Comparison of ENCODE assay signal across 8 cellular contexts in the genomic region with DNA sequence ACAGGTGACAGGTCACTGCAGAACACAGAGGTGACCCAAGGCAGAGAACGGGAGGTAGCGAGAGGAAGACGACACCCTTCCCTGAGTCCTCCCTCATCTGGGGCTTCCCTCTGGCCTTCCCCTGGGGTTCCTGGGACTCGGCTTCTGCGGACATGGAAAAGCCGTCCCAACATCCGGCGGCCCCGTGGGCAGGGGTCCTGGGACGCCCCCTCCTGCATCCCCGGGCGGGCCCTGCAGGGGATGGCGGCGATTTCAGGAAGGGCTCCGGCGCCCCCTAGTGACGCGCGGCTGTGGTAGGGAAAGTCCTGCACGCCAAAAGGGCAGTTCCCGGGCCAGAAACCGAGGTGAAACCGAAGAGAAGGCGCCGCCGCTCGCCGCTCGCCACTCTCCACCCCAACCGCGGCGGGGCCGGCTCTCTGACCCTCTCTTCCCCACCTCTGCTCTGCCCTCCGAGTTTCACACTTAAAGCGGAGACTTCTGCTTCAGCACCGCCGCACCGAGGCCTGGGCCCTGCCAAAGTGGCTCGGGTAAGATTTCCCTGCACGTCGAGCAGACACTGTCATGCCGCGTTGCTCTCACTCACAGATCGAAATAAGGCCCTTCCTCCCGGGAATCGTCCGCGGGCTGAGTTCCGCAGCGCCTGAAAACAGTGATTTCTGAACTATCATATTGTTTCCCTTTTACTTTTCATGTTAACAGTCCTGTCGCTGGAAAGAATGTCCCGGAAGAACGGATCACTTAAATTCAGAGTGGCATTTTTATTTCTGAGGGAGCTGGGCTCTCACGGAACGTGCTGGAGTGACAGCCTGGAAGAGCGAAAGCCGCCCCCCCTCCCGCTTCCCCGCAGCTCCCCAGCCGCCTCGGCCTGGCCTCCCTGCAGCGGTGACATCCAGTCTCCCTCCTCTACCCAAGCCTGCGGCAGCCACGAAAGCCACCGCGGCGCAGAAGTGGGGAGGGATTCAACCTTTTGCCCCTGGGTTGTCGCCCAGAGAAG.
A peak's percentile ranks its signal among the peaks of the same experiment; 100 is the strongest.
DNase-seq lines count a peak whose midpoint lies in the region; ATAC-seq and TF ChIP-seq lines count a peak whose summit lies in the region.

No MANE protein-coding gene starts in this region.

- ATAC-seq in GM21723 (IDR thresholded peaks at IDR 0.05; ENCODE audit: unreplicated experiment) (peak; percentile 67), IMR-90 (ENCODE audit: low read depth) (peak; percentile 97)

- H3K9me1 ChIP-seq in IMR-90 (ENCODE audit: insufficient read depth, low read length) = peaks cover 11% of the 10 kb centered on the region

- peak overlapping the region; percentile 57 for H2BK20ac ChIP-seq in IMR-90 (ENCODE audit: low read depth, low read length)

- DNase-seq in ELR (ENCODE audit: low read depth) (peak; percentile 71), IMR-90 (peak; percentile 59), T-helper 1 cell (peak; percentile 25 to 59 (median 46)), ascending aorta (ENCODE audit: low spot score in 2 of 2) (peak in 1 of 2 donors; percentile 80), hepatic stellate cell (ENCODE audit: low spot score) (peak; percentile 81), renal cortical epithelial cell (ENCODE audit: low read depth) (peak; percentile 7), NCI-H1417 treated with DMSO at 0.1 percent for 48 hours (lab: John Stamatoyannopoulos, UW) (no peak)

- peak overlapping the region; percentile 44; the same call in 1 of the 2 replicates for H3K56ac ChIP-seq in IMR-90 (ENCODE audit: extremely low read depth, insufficient read depth, low read length)

- H3K14ac ChIP-seq in IMR-90 (replicated peaks; ENCODE audit: low read depth, low read length) = peak overlapping the region; percentile 10

- TF ChIP-seq CTCF in IMR-90 (conservative IDR thresholded peaks at IDR 0.05; ENCODE audit: low read depth, low read length) (peak; percentile 95), ascending aorta (IDR thresholded peaks at IDR 0.05) (peak; percentile 64 to 96 (median 76))

- H2BK15ac ChIP-seq in IMR-90 (ENCODE audit: low read depth, low read length) = peak overlapping the region; percentile 70; the same call in 2 of the 3 replicates

- H3K4me2 ChIP-seq in IMR-90 (ENCODE audit: low read depth, low read length) = peak overlapping the region; percentile 53

- H4K8ac ChIP-seq in IMR-90 (ENCODE audit: low read depth in 2 of 2, low read length in 2 of 2) = peak overlapping the region; percentile 63 to 64; a peak in 3 of 4 replicates

- no peaks in the 10 kb centered on the region for H4K20me1 ChIP-seq in IMR-90 (ENCODE audit: insufficient read depth, low read length)

- 8% methylated on average over 21 of the region's 68 CpGs; no CpG with 5 or more reads in 1 of the 2 experiments for WGBS in IMR-90 (ENCODE audit: extremely low coverage in 2 of 2, insufficient read length in 1 of 2), 2 experiments

- POLR2A ChIA-PET in IMR-90 (lab: Charles Lee; ENCODE audit: unreplicated experiment) = interaction anchor here (0.6 kb wide), 1 partner anchor 276 kb away, joined by 8 read pairs; no protein-coding TSS in a partner anchor

- H3K27me3 ChIP-seq in IMR-90 (ENCODE audit: control insufficient read depth, insufficient read depth, low read length) (no peaks in the 10 kb centered on the region), ascending aorta (no peaks in the 10 kb centered on the region)

- H3K4me1 ChIP-seq in IMR-90 (ENCODE audit: control insufficient read depth, insufficient read depth, low read length) (no peaks in the 10 kb centered on the region), ascending aorta (no peaks in the 10 kb centered on the region)

- intact Hi-C loops in IMR-90 (cut with micrococcal nuclease) (loop anchor here (1.0 to 10.0 kb wide), 9 partner anchors 118 to 1663 kb away; no protein-coding TSS in a partner anchor), ascending aorta (cut with DNase I) (loop anchor here (1.0 to 10.0 kb wide), 2 partner anchors 328 to 1662 kb away; no protein-coding TSS in a partner anchor)

- peak overlapping the region; percentile 67 for H2AK9ac ChIP-seq in IMR-90 (replicated peaks; ENCODE audit: low read depth, low read length, poor library complexity)

- CTCF ChIA-PET in IMR-90 (lab: Yijun Ruan, JAX) = interaction anchor here (0.6 to 1.0 kb wide), 5 partner anchors 11 to 1453 kb away, joined by 3 to 5 read pairs (median 3); no protein-coding TSS in a partner anchor

- peak overlapping the region; percentile 87 for H2BK120ac ChIP-seq in IMR-90 (ENCODE audit: low read depth, low read length)

- TF ChIP-seq RAD21 in IMR-90 (IDR thresholded peaks at IDR 0.05; ENCODE audit: low read length) = peak; percentile 89

- H3K36me3 ChIP-seq in IMR-90 (ENCODE audit: control insufficient read depth, insufficient read depth, low read length) (no peaks in the 10 kb centered on the region), ascending aorta (no peaks in the 10 kb centered on the region)

- H2AFZ ChIP-seq in IMR-90 (replicated peaks; ENCODE audit: low read length, poor library complexity) = peak overlapping the region; percentile 97

- peak overlapping the region; percentile 35 for H3K18ac ChIP-seq in IMR-90 (ENCODE audit: low read depth, low read length)

- no peak overlapping the region; the same call in 1 of the 2 replicates for H2AK5ac ChIP-seq in IMR-90 (ENCODE audit: low read depth, low read length)

- H3K23ac ChIP-seq in IMR-90 (ENCODE audit: low read depth, low read length) = no peak overlapping the region; the same call in 1 of the 2 replicates

- peak overlapping the region; percentile 33 for H2BK5ac ChIP-seq in IMR-90 (ENCODE audit: low read depth, low read length, poor library complexity, severe bottlenecking)

- H4K91ac ChIP-seq in IMR-90 (ENCODE audit: insufficient read depth, low read depth, low read length) = peak overlapping the region; percentile 87

- TF ChIP-seq POLR2A in IMR-90 (IDR thresholded peaks at IDR 0.05; ENCODE audit: low read depth, low read length) = 0 out of 2 replicates have a peak, but pooled peaks have one; percentile 47

- H3K4ac ChIP-seq in IMR-90 (ENCODE audit: low read depth, low read length) = peak overlapping the region; percentile 20

- H3K79me1 ChIP-seq in IMR-90 (ENCODE audit: low read depth in 1 of 2, low read length in 2 of 2) = 0 out of 4 replicates have a peak, but pooled peaks cover 0 to 4% of the 10 kb centered on the region in 2 experiments

- in situ Hi-C loops in IMR-90 (cut with MboI; ENCODE audit: low sequenced_read_pairs) = loop anchor here (10.0 to 25.0 kb wide), 3 partner anchors 342 to 1669 kb away; no protein-coding TSS in a partner anchor

- H3K9me3 ChIP-seq in IMR-90 (ENCODE audit: control insufficient read depth, insufficient read depth, low read length) (peaks cover 2% of the 10 kb centered on the region; the same call in 1 of the 2 replicates), ascending aorta (no peaks in the 10 kb centered on the region)

- no TSS peak for BruUV-seq in IMR-90 (replicated peaks; lab: Mats Ljungman, UMichigan)

- H4K5ac ChIP-seq in IMR-90 (ENCODE audit: low read depth, low read length) = peak overlapping the region; percentile 76

- dilution Hi-C loops in IMR-90 (cut with HindIII; ENCODE audit: low sequenced_read_pairs, unreplicated experiment) = no loop called here

- peak overlapping the region; percentile 53 for H3K27ac ChIP-seq in IMR-90 (ENCODE audit: insufficient read depth, low read length)
- peak overlapping the region in 1 of 2 donors; percentile 53 for H3K27ac ChIP-seq in ascending aorta

- peak overlapping the region; percentile 67 for H3K9ac ChIP-seq in IMR-90 (ENCODE audit: low read depth, low read length)

- H3K4me3 ChIP-seq in IMR-90 (ENCODE audit: insufficient read depth, low read depth, low read length) (peak overlapping the region; percentile 46), ascending aorta (peak overlapping the region; percentile 53 to 80)

TF ChIP-seq in IMR-90, 13 proteins besides CTCF, POLR2A, EP300 and RAD21:
- TF ChIP-seq RCOR1 (IDR thresholded peaks at IDR 0.05; ENCODE audit: insufficient replicate concordance, low read length) = no peak
- no peak for TF ChIP-seq MAFK (IDR thresholded peaks at IDR 0.05; ENCODE audit: low read depth, low read length)
- TF ChIP-seq, protein P1, sequence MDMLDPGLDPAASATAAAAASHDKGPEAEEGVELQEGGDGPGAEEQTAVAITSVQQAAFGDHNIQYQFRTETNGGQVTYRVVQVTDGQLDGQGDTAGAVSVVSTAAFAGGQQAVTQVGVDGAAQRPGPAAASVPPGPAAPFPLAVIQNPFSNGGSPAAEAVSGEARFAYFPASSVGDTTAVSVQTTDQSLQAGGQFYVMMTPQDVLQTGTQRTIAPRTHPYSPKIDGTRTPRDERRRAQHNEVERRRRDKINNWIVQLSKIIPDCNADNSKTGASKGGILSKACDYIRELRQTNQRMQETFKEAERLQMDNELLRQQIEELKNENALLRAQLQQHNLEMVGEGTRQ (IDR thresholded peaks at IDR 0.05; ENCODE audit: low read depth, low read length) = no peak
- TF ChIP-seq, protein P2, sequence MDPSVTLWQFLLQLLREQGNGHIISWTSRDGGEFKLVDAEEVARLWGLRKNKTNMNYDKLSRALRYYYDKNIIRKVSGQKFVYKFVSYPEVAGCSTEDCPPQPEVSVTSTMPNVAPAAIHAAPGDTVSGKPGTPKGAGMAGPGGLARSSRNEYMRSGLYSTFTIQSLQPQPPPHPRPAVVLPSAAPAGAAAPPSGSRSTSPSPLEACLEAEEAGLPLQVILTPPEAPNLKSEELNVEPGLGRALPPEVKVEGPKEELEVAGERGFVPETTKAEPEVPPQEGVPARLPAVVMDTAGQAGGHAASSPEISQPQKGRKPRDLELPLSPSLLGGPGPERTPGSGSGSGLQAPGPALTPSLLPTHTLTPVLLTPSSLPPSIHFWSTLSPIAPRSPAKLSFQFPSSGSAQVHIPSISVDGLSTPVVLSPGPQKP (IDR thresholded peaks at IDR 0.05; ENCODE audit: borderline replicate concordance, low read depth, low read length) = no peak
- no peak for TF ChIP-seq BHLHE40 (IDR thresholded peaks at IDR 0.05; ENCODE audit: low read depth, low read length)
- TF ChIP-seq NFE2L2 (IDR thresholded peaks at IDR 0.05; ENCODE audit: low read depth, low read length) = no peak
- TF ChIP-seq SMC3 (IDR thresholded peaks at IDR 0.05; ENCODE audit: low read depth, low read length) = peak; percentile 75
- TF ChIP-seq CHD1 (IDR thresholded peaks at IDR 0.05; ENCODE audit: low read depth, low read length) = no peak
- peak; percentile 19; the same call in 1 of the 2 replicates for TF ChIP-seq MAZ (IDR thresholded peaks at IDR 0.05; ENCODE audit: borderline replicate concordance, low read depth, low read length)
- TF ChIP-seq FOS (IDR thresholded peaks at IDR 0.05; ENCODE audit: low read depth, low read length) = no peak
- no peak for TF ChIP-seq CEBPB (IDR thresholded peaks at IDR 0.05; ENCODE audit: low read depth, low read length)
- TF ChIP-seq MXI1 (IDR thresholded peaks at IDR 0.05; ENCODE audit: borderline replicate concordance, low read depth, low read length) = no peak
- no peak for TF ChIP-seq RFX5 (IDR thresholded peaks at IDR 0.05; ENCODE audit: low read depth, low read length)
